In the genomic region with DNA sequence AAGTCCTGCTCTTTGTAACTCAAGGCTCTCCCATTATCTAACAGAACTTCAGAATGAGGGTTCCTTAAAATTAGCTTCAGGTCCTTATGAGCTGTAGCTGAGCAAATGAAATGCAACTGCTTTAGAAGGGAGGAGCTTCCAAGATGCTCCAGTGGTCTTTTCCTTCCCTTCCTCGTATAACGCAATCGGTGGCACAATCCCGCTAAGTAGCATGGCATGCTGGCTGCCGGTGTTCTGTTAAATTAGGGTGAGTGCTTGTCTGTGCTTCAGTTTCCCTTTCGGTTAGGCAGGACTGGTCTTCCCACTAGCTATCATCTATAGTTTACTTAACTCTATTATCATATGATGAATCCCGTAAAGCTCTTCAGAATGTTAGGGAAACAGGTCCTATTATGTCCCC, we compare ENCODE assay signal across 8 cellular contexts. TPM values are rescaled to one million over a fixed set of nuclear protein-coding genes. Genes with fewer than 3 reads are reported as not detected.
A peak's percentile ranks its signal among the peaks of the same experiment; 100 is the strongest.
DNase-seq lines count a peak whose midpoint lies in the region; ATAC-seq lines count a peak whose summit lies in the region.

No MANE protein-coding gene starts in this region.

- peak overlapping the region; percentile 89 for H3K4me3 ChIP-seq in HUES6 (ENCODE audit: low read depth, low read length)

- no peak overlapping the region for H3K9ac ChIP-seq in HUES6 (ENCODE audit: low read length)

- no peak for ATAC-seq in GM18511 (IDR thresholded peaks at IDR 0.05; ENCODE audit: unreplicated experiment)

- H3K36me3 Mint-ChIP-seq in activated naive CD4-positive, alpha-beta T cell treated with anti-CD3 and anti-CD28 coated beads, Interleukin-2, amount 50 U/mL, for 24 hours = peaks cover 2% of the 10 kb centered on the region

- peaks cover 49% of the 10 kb centered on the region for H3K27me3 ChIP-seq in HUES6 (ENCODE audit: control insufficient read depth, insufficient read depth, low read length)

- no peaks in the 10 kb centered on the region for H3K27me3 Mint-ChIP-seq in activated naive CD4-positive, alpha-beta T cell treated with anti-CD3 and anti-CD28 coated beads, Interleukin-2, amount 50 U/mL, for 24 hours

- H3K4me1 ChIP-seq in HUES6 (ENCODE audit: control insufficient read depth, insufficient read depth, low read length) = peaks cover 6% of the 10 kb centered on the region

- DNase-seq in SIG-M5 treated with dmso at 0.1 percent for 504 hours (lab: John Stamatoyannopoulos, UW; ENCODE audit: unreplicated experiment) = peak; percentile 41
- no peak for DNase-seq in SIG-M5 (lab: John Stamatoyannopoulos, UW)
- DNase-seq in iPS-NIHi7 (ENCODE audit: extremely low spot score) = peak; percentile 29
- peak; percentile 23 for DNase-seq in stimulated activated CD4-positive, alpha-beta T cell treated with anti-CD3 and anti-CD28 coated beads, Interleukin-2, amount 100 ng/mL, for 4 hours (ENCODE audit: low read depth)
- DNase-seq in mesenteric fat pad (ENCODE audit: low spot score) = no peak

- H3K27ac ChIP-seq in HUES6 (ENCODE audit: low read depth, low read length) = no peak overlapping the region

- no peaks in the 10 kb centered on the region for H3K9me3 Mint-ChIP-seq in activated naive CD4-positive, alpha-beta T cell treated with anti-CD3 and anti-CD28 coated beads, Interleukin-2, amount 50 U/mL, for 24 hours

- H3K27ac Mint-ChIP-seq in activated naive CD4-positive, alpha-beta T cell treated with anti-CD3 and anti-CD28 coated beads, Interleukin-2, amount 50 U/mL, for 24 hours = peak overlapping the region; percentile 94

- no peaks in the 10 kb centered on the region for H3K9me3 ChIP-seq in HUES6 (ENCODE audit: control insufficient read depth, insufficient read depth, low read depth, low read length)

- H3K36me3 ChIP-seq in HUES6 (ENCODE audit: control insufficient read depth, insufficient read depth, low read length) = no peaks in the 10 kb centered on the region

- peak overlapping the region; percentile 97 for H3K4me3 Mint-ChIP-seq in activated naive CD4-positive, alpha-beta T cell treated with anti-CD3 and anti-CD28 coated beads, Interleukin-2, amount 50 U/mL, for 24 hours

- H3K4me1 Mint-ChIP-seq in activated naive CD4-positive, alpha-beta T cell treated with anti-CD3 and anti-CD28 coated beads, Interleukin-2, amount 50 U/mL, for 24 hours = peaks cover 58% of the 10 kb centered on the region

RNA-seq across cellular contexts. Expression of a gene that starts 0.9 kb away (rescaled TPM):
- 69.7 TPM for total RNA-seq in mesenteric fat pad

Comparison
In these comparisons a context has a peak if more than half of its experiments do, and no peak if none do; other contexts are left out.
1. DNase-seq: peak in SIG-M5 treated with dmso at 0.1 percent for 504 hours (single experiment), iPS-NIHi7 (single experiment) and stimulated activated CD4-positive, alpha-beta T cell treated with anti-CD3 and anti-CD28 coated beads, Interleukin-2, amount 100 ng/mL, for 4 hours (single experiment); none in SIG-M5 (single experiment) and mesenteric fat pad (single experiment).